30 cellular contexts compared by ENCODE assay signal in genomic region chr9:134830926-134831720, GRCh38. TPM values are rescaled to one million over a fixed set of nuclear protein-coding genes. Genes with fewer than 3 reads are reported as not detected.
"Had no signal": no experiment of that assay in that cellular context is flagged by ENCODE, and none has a peak within 500 bp of the region (broad histone marks: within the 10 kb centered on the region; RNA-seq: fewer than 3 reads in every experiment).

No MANE protein-coding gene starts in this region.

- H3K4me1 ChIP-seq: body of pancreas, colonic mucosa had no signal

- H3K27me3 Mint-ChIP-seq: activated B cell treated with CpG ODN at 0.5 μM for 24 hours; activated CD8-positive, alpha-beta T cell treated with anti-CD3 and anti-CD28 coated beads for 36 hours; activated naive CD8-positive, alpha-beta T cell; activated T-helper 17 cell treated with anti-CD3 and anti-CD28 coated beads, Interleukin-2, amount 50 U/mL, for 72 hours had no signal

- FAIRE-seq: endometrium, endothelial cell of umbilical vein had no signal

- H3K4me3 ChIP-seq: body of pancreas, colonic mucosa, esophagus squamous epithelium had no signal

- H3K27ac Mint-ChIP-seq: activated B cell treated with CpG ODN at 0.5 μM for 24 hours; activated CD8-positive, alpha-beta T cell treated with anti-CD3 and anti-CD28 coated beads for 36 hours; activated naive CD8-positive, alpha-beta T cell; activated T-helper 17 cell treated with anti-CD3 and anti-CD28 coated beads, Interleukin-2, amount 50 U/mL, for 72 hours had no signal

- H3K27me3 ChIP-seq: body of pancreas, colonic mucosa, esophagus squamous epithelium had no signal

- DNase-seq: activated B cell treated with CpG ODN at 0.5 μM for 24 hours; activated CD4-positive, alpha-beta T cell treated with anti-CD3 and anti-CD28 coated beads for 48 hours; activated CD4-positive, alpha-beta T cell treated with anti-CD3 and anti-CD28 coated beads, Interleukin-2, amount 50 U/mL, for 1 hour; activated CD4-positive, alpha-beta T cell treated with anti-CD3 and anti-CD28 coated beads, Interleukin-2, amount 50 U/mL, for 48 hours; activated CD8-positive, alpha-beta memory T cell treated with anti-CD3 and anti-CD28 coated beads for 24 hours; activated CD8-positive, alpha-beta T cell treated with anti-CD3 and anti-CD28 coated beads for 36 hours; activated effector memory CD4-positive, alpha-beta T cell treated with Interleukin-2 at 50 U/mL for 16 hours; activated gamma-delta T cell treated with Interleukin-2 at 50 U/mL for 16 hours; activated naive CD4-positive, alpha-beta T cell treated with anti-CD3 and anti-CD28 coated beads, Interleukin-2, amount 50 U/mL, for 16 hours; activated naive CD4-positive, alpha-beta T cell treated with Interleukin-2 at 50 U/mL for 16 hours; activated T-cell treated with anti-CD3 and anti-CD28 coated beads, Interleukin-2, amount 50 U/mL, for 4 hours; amniotic stem cell; body of pancreas; caudate nucleus; colonic mucosa; effector CD8-positive, alpha-beta T cell; esophagus squamous epithelium; foreskin melanocyte; head of caudate nucleus; T-helper 2 cell had no signal

- H3K4me3 Mint-ChIP-seq: activated B cell treated with CpG ODN at 0.5 μM for 24 hours; activated CD8-positive, alpha-beta T cell treated with anti-CD3 and anti-CD28 coated beads for 36 hours; activated naive CD8-positive, alpha-beta T cell; activated T-cell treated with anti-CD3 and anti-CD28 coated beads, Interleukin-2, amount 50 U/mL, for 4 hours; activated T-helper 17 cell treated with anti-CD3 and anti-CD28 coated beads, Interleukin-2, amount 50 U/mL, for 72 hours had no signal

- H3K36me3 ChIP-seq: colonic mucosa had no signal

- H3K9me3 ChIP-seq: body of pancreas, colonic mucosa, esophagus squamous epithelium had no signal

- H3K36me3 Mint-ChIP-seq: activated naive CD8-positive, alpha-beta T cell had no signal

- H3K4me1 Mint-ChIP-seq: activated B cell treated with CpG ODN at 0.5 μM for 24 hours; activated T-helper 17 cell treated with anti-CD3 and anti-CD28 coated beads, Interleukin-2, amount 50 U/mL, for 72 hours had no signal

- H3K27ac ChIP-seq: body of pancreas, colonic mucosa, epithelial cell of prostate, esophagus squamous epithelium, VCaP had no signal

- H3K9me3 Mint-ChIP-seq: activated B cell treated with CpG ODN at 0.5 μM for 24 hours; activated CD8-positive, alpha-beta T cell treated with anti-CD3 and anti-CD28 coated beads for 36 hours; activated T-cell treated with anti-CD3 and anti-CD28 coated beads, Interleukin-2, amount 50 U/mL, for 4 hours; activated T-helper 17 cell treated with anti-CD3 and anti-CD28 coated beads, Interleukin-2, amount 50 U/mL, for 72 hours had no signal

RNA-seq across cellular contexts. Expression of gene FCN2, which starts 49.5 kb away (rescaled TPM):
- total RNA-seq: activated B cell treated with CpG ODN at 0.5 μM for 24 hours; activated CD8-positive, alpha-beta T cell treated with anti-CD3 and anti-CD28 coated beads for 36 hours; activated T-cell treated with anti-CD3 and anti-CD28 coated beads, Interleukin-2, amount 50 U/mL, for 4 hours; activated T-helper 17 cell treated with anti-CD3 and anti-CD28 coated beads, Interleukin-2, amount 50 U/mL, for 72 hours; body of pancreas; colonic mucosa; dermis microvascular lymphatic vessel endothelial cell; endothelial cell of umbilical vein; esophagus squamous epithelium; fibroblast of lung; fibroblast of villous mesenchyme; T-helper 1 cell treated with Interleukin-12 subunit alpha and Interleukin-12 subunit beta and Interleukin-4 antibody, amounts not matched to agents 30 ng/mL and 1 ng/mL, for 36 hours had no signal
- polyA plus RNA-seq: endothelial cell of umbilical vein, fibroblast of lung had no signal
